13 cellular contexts compared by ENCODE assay signal in the genomic region with DNA sequence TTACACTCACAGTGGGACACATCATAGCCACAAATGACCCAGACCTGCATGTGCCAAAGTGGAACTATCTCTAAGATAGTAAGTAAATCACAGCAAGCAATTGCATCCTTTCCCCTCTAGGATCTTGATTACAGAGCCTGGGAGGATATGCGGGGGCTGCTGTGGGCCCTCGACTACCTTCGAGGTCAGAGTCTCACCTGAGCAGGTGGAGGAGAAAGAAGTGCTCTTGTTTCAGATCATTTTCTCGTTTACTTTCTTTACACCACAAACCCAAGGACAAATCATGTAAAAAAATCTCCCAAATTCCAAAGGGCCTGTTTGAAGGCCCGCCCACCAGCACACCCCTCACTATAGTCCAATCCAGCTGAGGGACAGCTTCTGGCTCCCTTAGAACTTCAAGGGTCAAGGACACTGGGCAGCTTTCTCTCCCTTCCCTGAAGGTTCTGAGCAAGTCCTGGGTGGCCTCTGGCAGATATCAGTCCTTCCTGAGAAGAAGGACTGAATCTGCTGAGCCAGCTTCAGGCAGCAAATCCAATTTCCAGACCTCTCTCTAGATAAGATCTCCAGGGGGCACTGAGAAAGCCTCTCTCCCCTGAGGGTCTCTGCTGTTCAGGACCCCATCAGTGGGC. TPM values are rescaled to one million over a fixed set of nuclear protein-coding genes. Genes with fewer than 3 reads are reported as not detected.
A peak's percentile ranks its signal among the peaks of the same experiment; 100 is the strongest.
DNase-seq lines count a peak whose midpoint lies in the region; ATAC-seq, FAIRE-seq and TF ChIP-seq lines count a peak whose summit lies in the region.
"Had no signal": no experiment of that assay in that cellular context is flagged by ENCODE, and none has a peak within 500 bp of the region (broad histone marks: within the 10 kb centered on the region; RNA-seq: fewer than 3 reads in every experiment).

No MANE protein-coding gene starts in this region.

- no peaks in the 10 kb centered on the region for H3K9me3 Mint-ChIP-seq in central memory CD8-positive, alpha-beta T cell
- no peaks in the 10 kb centered on the region for H3K9me3 Mint-ChIP-seq in neural crest cell

- H3K9ac ChIP-seq in BLaER1 (0 out of 2 replicates have a peak overlapping the region, but pooled peaks have one; percentile 2), HUES48 (ENCODE audit: low read depth, low read length) (no peak overlapping the region)

- H3K9me3 ChIP-seq in BLaER1 (no peaks in the 10 kb centered on the region), HUES48 (ENCODE audit: control insufficient read depth, insufficient read depth, low read length) (no peaks in the 10 kb centered on the region), MG63 (no peaks in the 10 kb centered on the region)
- H3K9me3 ChIP-seq: Caco-2 had no signal

- H3K4me3 ChIP-seq in BLaER1 (no peak overlapping the region), HUES48 (ENCODE audit: low read depth, low read length) (no peak overlapping the region), MG63 (no peak overlapping the region)

- H4K20me1 ChIP-seq in BLaER1: peaks cover 68% of the 10 kb centered on the region

- no peak for ATAC-seq in central memory CD8-positive, alpha-beta T cell (replicated peaks; ENCODE audit: extremely low read depth, poor library complexity, severe bottlenecking)

- in situ Hi-C loops in ACHN (cut with HindIII; ENCODE audit: low pct_ligation_motif_present, low pct_unique_long_range_greater_than_20kb, low sequenced_read_pairs): no loop called here

- H3K4me2 ChIP-seq in BLaER1: no peak overlapping the region

- no peak for DNase-seq in central memory CD8-positive, alpha-beta T cell (ENCODE audit: low spot score in 2 of 2)
- DNase-seq in neural crest cell (ENCODE audit: low read depth, low spot score) (no peak), urothelium cell line (ENCODE audit: low spot score) (no peak), COLO668 (lab: John Stamatoyannopoulos, UW; ENCODE audit: unreplicated experiment) (no peak), MG63 (no peak), ACHN (no peak)
- DNase-seq: activated gamma-delta T cell, Caco-2, cortex of kidney, NCI-H510A treated with DMSO at 0.1 percent for 48 hours had no signal

- no peaks in the 10 kb centered on the region for H3K27me3 ChIP-seq in BLaER1
- no peaks in the 10 kb centered on the region for H3K27me3 ChIP-seq in HUES48 (ENCODE audit: control insufficient read depth, insufficient read depth, low read length)
- no peaks in the 10 kb centered on the region for H3K27me3 ChIP-seq in MG63

- H3K4me1 ChIP-seq in BLaER1: peaks cover 54% of the 10 kb centered on the region
- peaks cover 5% of the 10 kb centered on the region; the same call in 1 of the 2 replicates for H3K4me1 ChIP-seq in HUES48 (ENCODE audit: control insufficient read depth, insufficient read depth, low read length)

- no peak for TF ChIP-seq CTCF in neural crest cell (conservative IDR thresholded peaks at IDR 0.05)

- H3K27me3 Mint-ChIP-seq in central memory CD8-positive, alpha-beta T cell: no peaks in the 10 kb centered on the region
- no peaks in the 10 kb centered on the region for H3K27me3 Mint-ChIP-seq in neural crest cell (ENCODE audit: low read depth)

- H3K4me3 Mint-ChIP-seq in central memory CD8-positive, alpha-beta T cell: no peak overlapping the region
- peak overlapping the region; percentile 64 for H3K4me3 Mint-ChIP-seq in neural crest cell

- H3K36me3 Mint-ChIP-seq in central memory CD8-positive, alpha-beta T cell (ENCODE audit: insufficient read depth): peaks cover 18% of the 10 kb centered on the region
- no peaks in the 10 kb centered on the region for H3K36me3 Mint-ChIP-seq in neural crest cell (ENCODE audit: low read depth)

- FAIRE-seq in urothelium cell line (lab: Jason Lieb, UNC): no peak

- H3K27ac ChIP-seq in BLaER1: no peak overlapping the region
- H3K27ac ChIP-seq in HUES48 (ENCODE audit: low read depth, low read length): peak overlapping the region; percentile 26
- H3K27ac ChIP-seq: VCaP had no signal

- peak overlapping the region; percentile 39 for H3K27ac Mint-ChIP-seq in central memory CD8-positive, alpha-beta T cell (ENCODE audit: low read depth)
- H3K27ac Mint-ChIP-seq in neural crest cell (ENCODE audit: unreplicated experiment): no peak overlapping the region

- H3K4me1 Mint-ChIP-seq in central memory CD8-positive, alpha-beta T cell: peaks cover 63% of the 10 kb centered on the region
- peaks cover 24% of the 10 kb centered on the region for H3K4me1 Mint-ChIP-seq in neural crest cell

- H3K36me3 ChIP-seq in BLaER1: peaks cover 10% of the 10 kb centered on the region
- H3K36me3 ChIP-seq in HUES48 (ENCODE audit: control insufficient read depth, insufficient read depth, low read length): 0 out of 2 replicates have a peak, but pooled peaks cover 4% of the 10 kb centered on the region
- peaks cover 15% of the 10 kb centered on the region for H3K36me3 ChIP-seq in MG63

RNA-seq across cellular contexts. Expression of gene STK40, which starts 5.6 kb away (rescaled TPM):
- 77.5 and 80.1 TPM in 2 replicates for total RNA-seq in neural crest cell
- total RNA-seq in MG63 (2014; rRNA removed; shearing (Covaris generic); ENCODE audit: low replicate concordance): 10.0 and 13.2 TPM in 2 replicates

RNA-seq across cellular contexts. Expression of gene LSM10, which starts 17.6 kb away (rescaled TPM):
- 48.1 and 48.4 TPM in 2 replicates for total RNA-seq in neural crest cell
- 32.0 and 53.7 TPM in 2 replicates for total RNA-seq in MG63 (2014; rRNA removed; shearing (Covaris generic); ENCODE audit: low replicate concordance)

RNA-seq across cellular contexts. Expression of gene EVA1B, which starts 56.7 kb away (rescaled TPM):
- 24.8 and 28.5 TPM in 2 replicates for total RNA-seq in neural crest cell
- 1.9 and 7.0 TPM in 2 replicates for total RNA-seq in MG63 (2014; rRNA removed; shearing (Covaris generic); ENCODE audit: low replicate concordance)
